ENCODE assay signal across 1 cellular context in the genomic region with DNA sequence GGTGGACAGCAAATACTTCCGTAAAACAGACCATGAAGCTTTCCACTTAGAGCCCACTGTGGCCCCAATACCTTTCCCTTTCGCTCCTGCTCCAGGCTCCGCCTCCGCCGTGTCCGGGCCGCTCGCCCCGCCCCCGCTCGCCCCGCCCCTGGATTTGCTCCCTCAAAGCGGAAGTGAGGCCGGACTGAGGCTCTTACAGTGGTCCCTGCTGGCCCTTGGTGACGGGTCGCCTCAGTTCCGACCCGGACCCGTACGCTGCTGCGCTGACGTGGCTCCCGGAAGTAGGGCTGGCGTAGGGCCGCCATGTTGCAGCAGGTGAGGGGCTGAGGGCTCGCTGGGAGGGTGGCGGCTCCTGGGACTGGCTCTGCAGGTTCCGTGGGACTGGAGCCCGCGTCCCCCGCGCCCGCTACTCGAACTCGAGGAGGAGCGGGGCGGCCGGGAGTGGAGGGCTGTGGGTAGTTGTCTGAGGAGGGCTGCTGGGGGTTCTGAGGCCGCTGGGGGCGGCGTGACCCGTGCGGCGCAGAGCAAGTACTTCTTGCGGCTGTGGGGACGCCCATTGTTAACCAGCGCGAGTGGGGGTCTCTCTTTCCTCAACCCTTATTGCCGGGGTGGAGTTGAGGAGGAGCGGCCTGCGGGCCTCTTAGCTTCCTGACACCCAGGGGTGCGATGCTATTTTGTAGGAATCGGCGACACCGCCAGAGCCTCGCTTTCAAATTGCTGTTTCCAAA.
A peak's percentile ranks its signal among the peaks of the same experiment; 100 is the strongest.
TF ChIP-seq lines count a peak whose summit lies in the region.

TSS of gene TVP23B (plus strand) at position 193 of the 728 bp plus-strand sequence. CDS start at position 304, 111 bp downstream.

TF ChIP-seq in HepG2, 621 proteins besides CTCF, POLR2A, EP300 and RAD21 (continued from another document and continues in another):
- TF ChIP-seq KDM4B (CRISPR knock-in tag; IDR thresholded peaks at IDR 0.05) (peak; percentile 68; the same call in 1 of the 2 replicates), ZNF589 (CRISPR knock-in tag; conservative IDR thresholded peaks at IDR 0.05) (0 out of 2 replicates have a peak, but pooled peaks have one; percentile 51), SMAD3 (CRISPR knock-in tag; IDR thresholded peaks at IDR 0.05) (0 out of 2 replicates have a peak, but pooled peaks have one; percentile 42), HMGXB4 (CRISPR knock-in tag; IDR thresholded peaks at IDR 0.05; ENCODE audit: borderline replicate concordance in 1 of 2, low read depth in 1 of 2) (peak; percentile 75 to 77; a peak in 2 of 4 replicates), KDM2A (CRISPR knock-in tag; IDR thresholded peaks at IDR 0.05; ENCODE audit: borderline replicate concordance, low read depth) (peak; percentile 89), HBP1 (CRISPR knock-in tag; IDR thresholded peaks at IDR 0.05; ENCODE audit: low read depth) (peak; percentile 87), ZNF12 (CRISPR knock-in tag; IDR thresholded peaks at IDR 0.05) (peak; percentile 19; the same call in 1 of the 2 replicates), ZNF143 (CRISPR knock-in tag; IDR thresholded peaks at IDR 0.05) (peak; percentile 53; the same call in 1 of the 2 replicates), PHF20 (CRISPR knock-in tag; IDR thresholded peaks at IDR 0.05) (peak; percentile 89), GABPB1 (CRISPR knock-in tag; IDR thresholded peaks at IDR 0.05) (peak; percentile 95), HHEX (CRISPR knock-in tag; IDR thresholded peaks at IDR 0.05) (0 out of 2 replicates have a peak, but pooled peaks have one; percentile 16), ZNF788 (CRISPR knock-in tag; IDR thresholded peaks at IDR 0.05; ENCODE audit: borderline replicate concordance) (peak; percentile 75; the same call in 1 of the 2 replicates), MED1 (CRISPR knock-in tag; IDR thresholded peaks at IDR 0.05) (peak; percentile 59), RBFOX2 (IDR thresholded peaks at IDR 0.05; ENCODE audit: low read depth, low read length) (peak; percentile 83), KMT2A (CRISPR knock-in tag; IDR thresholded peaks at IDR 0.05) (peak; percentile 72; the same call in 1 of the 2 replicates), BORCS8-MEF2B (CRISPR knock-in tag; IDR thresholded peaks at IDR 0.05) (0 out of 2 replicates have a peak, but pooled peaks have one; percentile 29), FOSL2 (CRISPR knock-in tag; IDR thresholded peaks at IDR 0.05) (peak; percentile 69), ETV6 (CRISPR knock-in tag; conservative IDR thresholded peaks at IDR 0.05) (0 out of 2 replicates have a peak, but pooled peaks have one; percentile 39), SIX4 (CRISPR knock-in tag; IDR thresholded peaks at IDR 0.05) (0 out of 2 replicates have a peak, but pooled peaks have one; percentile 43), MXD3 (CRISPR knock-in tag; IDR thresholded peaks at IDR 0.05) (0 out of 2 replicates have a peak, but pooled peaks have one; percentile 23), THAP9 (CRISPR knock-in tag; IDR thresholded peaks at IDR 0.05; ENCODE audit: borderline replicate concordance) (peak; percentile 80; the same call in 1 of the 2 replicates)
- TF ChIP-seq, protein P1, sequence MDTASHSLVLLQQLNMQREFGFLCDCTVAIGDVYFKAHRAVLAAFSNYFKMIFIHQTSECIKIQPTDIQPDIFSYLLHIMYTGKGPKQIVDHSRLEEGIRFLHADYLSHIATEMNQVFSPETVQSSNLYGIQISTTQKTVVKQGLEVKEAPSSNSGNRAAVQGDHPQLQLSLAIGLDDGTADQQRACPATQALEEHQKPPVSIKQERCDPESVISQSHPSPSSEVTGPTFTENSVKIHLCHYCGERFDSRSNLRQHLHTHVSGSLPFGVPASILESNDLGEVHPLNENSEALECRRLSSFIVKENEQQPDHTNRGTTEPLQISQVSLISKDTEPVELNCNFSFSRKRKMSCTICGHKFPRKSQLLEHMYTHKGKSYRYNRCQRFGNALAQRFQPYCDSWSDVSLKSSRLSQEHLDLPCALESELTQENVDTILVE (CRISPR knock-in tag; IDR thresholded peaks at IDR 0.05): 0 out of 2 replicates have a peak, but pooled peaks have one; percentile 40
- TF ChIP-seq, protein P2, sequence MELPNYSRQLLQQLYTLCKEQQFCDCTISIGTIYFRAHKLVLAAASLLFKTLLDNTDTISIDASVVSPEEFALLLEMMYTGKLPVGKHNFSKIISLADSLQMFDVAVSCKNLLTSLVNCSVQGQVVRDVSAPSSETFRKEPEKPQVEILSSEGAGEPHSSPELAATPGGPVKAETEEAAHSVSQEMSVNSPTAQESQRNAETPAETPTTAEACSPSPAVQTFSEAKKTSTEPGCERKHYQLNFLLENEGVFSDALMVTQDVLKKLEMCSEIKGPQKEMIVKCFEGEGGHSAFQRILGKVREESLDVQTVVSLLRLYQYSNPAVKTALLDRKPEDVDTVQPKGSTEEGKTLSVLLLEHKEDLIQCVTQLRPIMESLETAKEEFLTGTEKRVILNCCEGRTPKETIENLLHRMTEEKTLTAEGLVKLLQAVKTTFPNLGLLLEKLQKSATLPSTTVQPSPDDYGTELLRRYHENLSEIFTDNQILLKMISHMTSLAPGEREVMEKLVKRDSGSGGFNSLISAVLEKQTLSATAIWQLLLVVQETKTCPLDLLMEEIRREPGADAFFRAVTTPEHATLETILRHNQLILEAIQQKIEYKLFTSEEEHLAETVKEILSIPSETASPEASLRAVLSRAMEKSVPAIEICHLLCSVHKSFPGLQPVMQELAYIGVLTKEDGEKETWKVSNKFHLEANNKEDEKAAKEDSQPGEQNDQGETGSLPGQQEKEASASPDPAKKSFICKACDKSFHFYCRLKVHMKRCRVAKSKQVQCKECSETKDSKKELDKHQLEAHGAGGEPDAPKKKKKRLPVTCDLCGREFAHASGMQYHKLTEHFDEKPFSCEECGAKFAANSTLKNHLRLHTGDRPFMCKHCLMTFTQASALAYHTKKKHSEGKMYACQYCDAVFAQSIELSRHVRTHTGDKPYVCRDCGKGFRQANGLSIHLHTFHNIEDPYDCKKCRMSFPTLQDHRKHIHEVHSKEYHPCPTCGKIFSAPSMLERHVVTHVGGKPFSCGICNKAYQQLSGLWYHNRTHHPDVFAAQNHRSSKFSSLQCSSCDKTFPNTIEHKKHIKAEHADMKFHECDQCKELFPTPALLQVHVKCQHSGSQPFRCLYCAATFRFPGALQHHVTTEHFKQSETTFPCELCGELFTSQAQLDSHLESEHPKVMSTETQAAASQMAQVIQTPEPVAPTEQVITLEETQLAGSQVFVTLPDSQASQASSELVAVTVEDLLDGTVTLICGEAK (IDR thresholded peaks at IDR 0.05): peak; percentile 79
- TF ChIP-seq, protein P2 (CRISPR knock-in tag; IDR thresholded peaks at IDR 0.05): peak; percentile 47; the same call in 1 of the 2 replicates
- TF ChIP-seq, protein P3, sequence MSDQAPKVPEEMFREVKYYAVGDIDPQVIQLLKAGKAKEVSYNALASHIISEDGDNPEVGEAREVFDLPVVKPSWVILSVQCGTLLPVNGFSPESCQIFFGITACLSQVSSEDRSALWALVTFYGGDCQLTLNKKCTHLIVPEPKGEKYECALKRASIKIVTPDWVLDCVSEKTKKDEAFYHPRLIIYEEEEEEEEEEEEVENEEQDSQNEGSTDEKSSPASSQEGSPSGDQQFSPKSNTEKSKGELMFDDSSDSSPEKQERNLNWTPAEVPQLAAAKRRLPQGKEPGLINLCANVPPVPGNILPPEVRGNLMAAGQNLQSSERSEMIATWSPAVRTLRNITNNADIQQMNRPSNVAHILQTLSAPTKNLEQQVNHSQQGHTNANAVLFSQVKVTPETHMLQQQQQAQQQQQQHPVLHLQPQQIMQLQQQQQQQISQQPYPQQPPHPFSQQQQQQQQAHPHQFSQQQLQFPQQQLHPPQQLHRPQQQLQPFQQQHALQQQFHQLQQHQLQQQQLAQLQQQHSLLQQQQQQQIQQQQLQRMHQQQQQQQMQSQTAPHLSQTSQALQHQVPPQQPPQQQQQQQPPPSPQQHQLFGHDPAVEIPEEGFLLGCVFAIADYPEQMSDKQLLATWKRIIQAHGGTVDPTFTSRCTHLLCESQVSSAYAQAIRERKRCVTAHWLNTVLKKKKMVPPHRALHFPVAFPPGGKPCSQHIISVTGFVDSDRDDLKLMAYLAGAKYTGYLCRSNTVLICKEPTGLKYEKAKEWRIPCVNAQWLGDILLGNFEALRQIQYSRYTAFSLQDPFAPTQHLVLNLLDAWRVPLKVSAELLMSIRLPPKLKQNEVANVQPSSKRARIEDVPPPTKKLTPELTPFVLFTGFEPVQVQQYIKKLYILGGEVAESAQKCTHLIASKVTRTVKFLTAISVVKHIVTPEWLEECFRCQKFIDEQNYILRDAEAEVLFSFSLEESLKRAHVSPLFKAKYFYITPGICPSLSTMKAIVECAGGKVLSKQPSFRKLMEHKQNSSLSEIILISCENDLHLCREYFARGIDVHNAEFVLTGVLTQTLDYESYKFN (CRISPR knock-in tag; conservative IDR thresholded peaks at IDR 0.05): peak; percentile 31; the same call in 1 of the 2 replicates
